In the genomic region with DNA sequence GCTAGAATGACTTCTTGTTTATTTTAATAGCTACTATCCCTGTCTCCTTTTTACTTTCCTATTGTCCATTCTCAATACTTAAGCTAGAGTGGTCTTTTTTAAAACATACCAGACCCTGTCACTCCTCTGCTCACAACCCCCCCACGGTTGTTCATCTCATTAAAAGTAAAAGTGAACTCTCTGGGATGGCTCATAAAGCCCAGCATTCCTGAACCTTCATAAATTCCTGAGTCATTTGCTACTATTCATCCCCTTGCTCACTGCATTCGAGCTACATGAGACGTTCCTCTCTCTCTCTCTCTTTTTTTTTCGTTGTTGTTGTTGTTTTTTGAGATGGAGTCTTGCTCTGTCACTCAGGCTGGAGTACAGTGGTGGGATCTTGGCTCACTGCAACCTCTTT, we compare ENCODE assay signal across 1 cellular context.
TF ChIP-seq lines count a peak whose summit lies in the region.

No MANE protein-coding gene starts in this region.

TF ChIP-seq in IMR-90, 13 proteins besides CTCF, POLR2A, EP300 and RAD21:
- TF ChIP-seq, protein P1, sequence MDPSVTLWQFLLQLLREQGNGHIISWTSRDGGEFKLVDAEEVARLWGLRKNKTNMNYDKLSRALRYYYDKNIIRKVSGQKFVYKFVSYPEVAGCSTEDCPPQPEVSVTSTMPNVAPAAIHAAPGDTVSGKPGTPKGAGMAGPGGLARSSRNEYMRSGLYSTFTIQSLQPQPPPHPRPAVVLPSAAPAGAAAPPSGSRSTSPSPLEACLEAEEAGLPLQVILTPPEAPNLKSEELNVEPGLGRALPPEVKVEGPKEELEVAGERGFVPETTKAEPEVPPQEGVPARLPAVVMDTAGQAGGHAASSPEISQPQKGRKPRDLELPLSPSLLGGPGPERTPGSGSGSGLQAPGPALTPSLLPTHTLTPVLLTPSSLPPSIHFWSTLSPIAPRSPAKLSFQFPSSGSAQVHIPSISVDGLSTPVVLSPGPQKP (IDR thresholded peaks at IDR 0.05; ENCODE audit: borderline replicate concordance, low read depth, low read length), result no peak
- TF ChIP-seq MXI1 (IDR thresholded peaks at IDR 0.05; ENCODE audit: borderline replicate concordance, low read depth, low read length) (no peak), MAZ (IDR thresholded peaks at IDR 0.05; ENCODE audit: borderline replicate concordance, low read depth, low read length) (no peak), SMC3 (IDR thresholded peaks at IDR 0.05; ENCODE audit: low read depth, low read length) (no peak), MAFK (IDR thresholded peaks at IDR 0.05; ENCODE audit: low read depth, low read length) (no peak), RFX5 (IDR thresholded peaks at IDR 0.05; ENCODE audit: low read depth, low read length) (no peak), NFE2L2 (IDR thresholded peaks at IDR 0.05; ENCODE audit: low read depth, low read length) (no peak)
- TF ChIP-seq, protein P2, sequence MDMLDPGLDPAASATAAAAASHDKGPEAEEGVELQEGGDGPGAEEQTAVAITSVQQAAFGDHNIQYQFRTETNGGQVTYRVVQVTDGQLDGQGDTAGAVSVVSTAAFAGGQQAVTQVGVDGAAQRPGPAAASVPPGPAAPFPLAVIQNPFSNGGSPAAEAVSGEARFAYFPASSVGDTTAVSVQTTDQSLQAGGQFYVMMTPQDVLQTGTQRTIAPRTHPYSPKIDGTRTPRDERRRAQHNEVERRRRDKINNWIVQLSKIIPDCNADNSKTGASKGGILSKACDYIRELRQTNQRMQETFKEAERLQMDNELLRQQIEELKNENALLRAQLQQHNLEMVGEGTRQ (IDR thresholded peaks at IDR 0.05; ENCODE audit: low read depth, low read length), result no peak
TF ChIP-seq in IMR-90: peak in this region for 0.
